In genomic region chr11:74288161-74288560, GRCh38 we compare ENCODE assay signal across 1 cellular context.
TF ChIP-seq lines count a peak whose summit lies in the region.

No MANE protein-coding gene starts in this region.

TF ChIP-seq in GM23338, 12 proteins besides CTCF, POLR2A, EP300 and RAD21 (continued from another document):
- no peak for TF ChIP-seq ZNF462 (CRISPR knock-in tag; IDR thresholded peaks at IDR 0.05)
